Comparison of ENCODE assay signal across 8 cellular contexts in the genomic region with DNA sequence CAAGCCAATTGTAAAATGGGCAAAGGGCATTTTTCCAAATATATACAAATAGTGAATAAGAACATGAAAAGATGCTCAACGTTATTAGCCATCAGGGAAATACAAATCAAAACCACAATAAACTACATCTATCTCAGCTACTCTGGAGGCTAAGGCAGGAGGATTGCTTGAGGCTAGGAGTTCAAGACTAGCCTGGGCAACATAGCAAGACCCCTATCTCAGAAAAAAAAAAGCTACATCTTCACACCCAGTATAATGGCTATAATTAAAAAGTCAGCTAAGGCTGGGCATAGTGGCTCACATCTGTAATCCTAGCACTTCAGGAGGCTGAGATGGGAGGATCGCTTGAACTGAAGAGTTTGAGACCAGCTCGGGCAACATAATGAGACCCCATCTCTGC. TPM values are rescaled to one million over a fixed set of nuclear protein-coding genes. Genes with fewer than 3 reads are reported as not detected.
"Had no signal": no experiment of that assay in that cellular context is flagged by ENCODE, and none has a peak within 500 bp of the region (broad histone marks: within the 10 kb centered on the region; RNA-seq: fewer than 3 reads in every experiment).

No MANE protein-coding gene starts in this region.

- FAIRE-seq: HTR-8/SVneo had no signal

- H3K27ac ChIP-seq: HL-60, KMS-11 had no signal

- H3K9ac ChIP-seq: KMS-11 had no signal

- DNase-seq: IMR-90, KBM-7, KG1 had no signal

- H3K4me2 ChIP-seq: KMS-11 had no signal

RNA-seq across cellular contexts. Expression of a gene that starts 53.3 kb away (rescaled TPM):
- total RNA-seq: HT-29, HT1080, IMR-90 had no signal
- polyA plus RNA-seq: IMR-90 had no signal
